Comparison of ENCODE assay signal across 26 cellular contexts in genomic region chr12:19034937-19035336, GRCh38.
"Had no signal": no experiment of that assay in that cellular context is flagged by ENCODE, and none has a peak within 500 bp of the region (broad histone marks: within the 10 kb centered on the region; RNA-seq: fewer than 3 reads in every experiment).

No MANE protein-coding gene starts in this region.

- H3K27ac ChIP-seq: left lung, pancreas, psoas muscle, skin epidermis, stomach, testis, transverse colon, vagina had no signal

- H3K9me3 ChIP-seq: pancreas, psoas muscle, testis, thyroid gland, transverse colon, vagina had no signal

- ATAC-seq: left colon; natural killer cell; psoas muscle; stimulated activated naive B cell treated with anti-CD40 and anti-IgM and Interleukin-4, amounts not matched to agents 10 μg/mL and 1 μg/mL and 100 μg/mL, for 72 hours; stimulated activated naive CD8-positive, alpha-beta T cell treated with anti-CD3 and anti-CD28 coated beads, Interleukin-15, Interleukin-2, amounts not matched to agents 100 U/mL and 50 U/mL, for 24 hours had no signal

- H3K36me3 ChIP-seq: left lung, pancreas, stomach, thyroid gland, transverse colon, upper lobe of left lung, vagina had no signal

- H3K27me3 ChIP-seq: left lung, pancreas, stomach, testis, thyroid gland, transverse colon, upper lobe of left lung, vagina had no signal

- FAIRE-seq: islet of Langerhans, kidney, pancreas had no signal

- DNase-seq: hypothalamus; immature natural killer cell; kidney; left colon; left lung; mesendoderm; naive B cell; natural killer cell; nucleus accumbens; pancreas; psoas muscle; stimulated activated CD4-positive, alpha-beta T cell treated with anti-CD3 and anti-CD28 coated beads, Interleukin-12 subunit alpha, Interleukin-12 subunit beta, amount 100 ng/mL, for 4 hours; stimulated activated CD4-positive, alpha-beta T cell treated with anti-CD3 and anti-CD28 coated beads, Interleukin-15, amount 100 ng/mL, for 24 hours; stimulated activated CD4-positive, alpha-beta T cell treated with anti-CD3 and anti-CD28 coated beads, Interleukin-2, amount 100 ng/mL, for 24 hours; stimulated activated CD4-positive, alpha-beta T cell treated with anti-CD3 and anti-CD28 coated beads, Interleukin-4, amount 100 ng/mL, for 1 hour; stimulated activated naive B cell treated with anti-CD40 and anti-IgM and Interleukin-4, amounts not matched to agents 10 μg/mL and 1 μg/mL and 100 μg/mL, for 72 hours; stimulated activated naive CD8-positive, alpha-beta T cell treated with anti-CD3 and anti-CD28 coated beads, Interleukin-15, Interleukin-2, amounts not matched to agents 100 U/mL and 50 U/mL, for 24 hours; stomach; testis; thyroid gland; transverse colon; upper lobe of left lung had no signal

- H3K4me1 ChIP-seq: pancreas, psoas muscle, testis, vagina had no signal

- H3K4me3 ChIP-seq: left lung, lung, pancreas, psoas muscle, skin epidermis, stomach, testis, thyroid gland, transverse colon, upper lobe of left lung, vagina had no signal
